In the genomic region with DNA sequence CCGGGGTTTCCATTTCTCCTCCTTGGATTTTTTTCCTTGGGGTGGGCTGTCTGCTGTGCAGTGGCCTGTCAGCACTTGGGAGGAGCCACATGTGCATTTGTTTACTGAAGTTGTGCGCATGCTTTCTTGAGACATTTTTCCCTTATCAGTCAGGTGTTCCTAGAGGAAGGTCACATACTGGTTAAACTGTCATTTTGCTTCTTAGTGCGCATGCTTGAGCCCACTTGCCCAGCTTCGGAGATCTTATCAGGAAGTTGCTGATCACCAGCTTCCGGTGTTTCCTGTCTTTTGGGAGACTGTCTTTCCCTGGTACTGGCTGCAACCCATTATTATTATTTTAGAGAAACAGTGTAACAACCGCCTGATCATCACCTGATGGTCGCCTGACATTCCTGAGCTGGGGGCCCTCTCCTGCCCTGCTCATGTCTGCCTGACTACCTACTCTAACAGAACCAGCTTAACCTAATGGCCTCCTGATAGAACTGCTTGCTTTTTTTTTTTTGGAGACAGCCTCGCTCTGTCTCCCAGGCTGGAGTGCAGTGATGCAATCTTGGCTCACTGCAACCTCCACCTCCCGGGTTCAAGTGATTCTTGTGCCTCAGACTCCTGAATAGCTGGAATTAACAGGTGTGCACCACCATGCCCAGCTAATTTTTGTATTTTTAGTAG, we compare ENCODE assay signal across 12 cellular contexts. TPM values are rescaled to one million over a fixed set of nuclear protein-coding genes. Genes with fewer than 3 reads are reported as not detected.
DNase-seq lines count a peak whose midpoint lies in the region; ATAC-seq and TF ChIP-seq lines count a peak whose summit lies in the region.
"Had no signal": no experiment of that assay in that cellular context is flagged by ENCODE, and none has a peak within 500 bp of the region (broad histone marks: within the 10 kb centered on the region; RNA-seq: fewer than 3 reads in every experiment).

No MANE protein-coding gene starts in this region.

- peaks cover 27% of the 10 kb centered on the region for H3K4me1 Mint-ChIP-seq in CD14-positive monocyte
- peaks cover 32% of the 10 kb centered on the region for H3K4me1 Mint-ChIP-seq in activated CD4-positive, alpha-beta memory T cell treated with anti-CD3 and anti-CD28 coated beads for 36 hours (ENCODE audit: low read depth)

- POLR2A ChIA-PET in activated CD4-positive, alpha-beta memory T cell treated with anti-CD3 and anti-CD28 coated beads for 36 hours (lab: Charles Lee) = no interaction called here

- H3K4me3 ChIP-seq in HL-60 (replicated peaks; ENCODE audit: insufficient read depth, low read length) (peak overlapping the region; percentile 32), hepatocyte (no peak overlapping the region), Karpas-422 (ENCODE audit: low read length) (no peak overlapping the region)

- 50% methylated on average over 9 of the region's 9 CpGs for WGBS in hepatocyte (ENCODE audit: low lambda C conversion rate, missing lambda C conversion rate)

- H3K27ac Mint-ChIP-seq in CD14-positive monocyte = peak overlapping the region in 2 of 7 donors; percentile 59 to 74
- H3K27ac Mint-ChIP-seq in activated CD4-positive, alpha-beta memory T cell treated with anti-CD3 and anti-CD28 coated beads for 36 hours = no peak overlapping the region

- CTCF ChIA-PET in activated CD4-positive, alpha-beta memory T cell treated with anti-CD3 and anti-CD28 coated beads for 36 hours (lab: Charles Lee) = interaction anchor here (0.6 to 1.0 kb wide), 3 partner anchors 31 to 320 kb away, joined by 3 read pairs; no protein-coding TSS in a partner anchor

- peaks cover 0 to 6% (median 0%) of the 10 kb centered on the region in 3 donors for H3K27me3 Mint-ChIP-seq in CD14-positive monocyte (ENCODE audit: low read depth in 3 of 3)
- H3K27me3 Mint-ChIP-seq in activated CD4-positive, alpha-beta memory T cell treated with anti-CD3 and anti-CD28 coated beads for 36 hours = no peaks in the 10 kb centered on the region

- H3K4me2 ChIP-seq in hepatocyte (peak overlapping the region; percentile 25), Karpas-422 (ENCODE audit: low read depth, low read length, poor library complexity, severe bottlenecking) (no peak overlapping the region)

- DNase-seq in CD14-positive monocyte (ENCODE audit: low spot score) (no peak), HL-60 (ENCODE audit: low read depth in 1 of 2, low spot score in 1 of 2) (peak; percentile 80 to 82), hepatocyte (ENCODE audit: low spot score) (peak; percentile 61), Karpas-422 (no peak), RPMI8226 (no peak), posterior vena cava (ENCODE audit: low spot score) (no peak)
- no peak for DNase-seq in activated CD4-positive, alpha-beta memory T cell treated with anti-CD3 and anti-CD28 coated beads for 36 hours
- DNase-seq: Calu3; NCI-H1694; stimulated activated naive CD4-positive, alpha-beta T cell treated with Interleukin-2 at 50 U/mL for 16 hours had no signal

- no peaks in the 10 kb centered on the region for H3K9me3 ChIP-seq in hepatocyte (ENCODE audit: low read depth)
- H3K9me3 ChIP-seq in Karpas-422 (ENCODE audit: low read length) = no peaks in the 10 kb centered on the region

- no peak overlapping the region for H3K9ac ChIP-seq in Karpas-422 (ENCODE audit: low read length)

- peak overlapping the region; percentile 47 for H3K27ac ChIP-seq in HL-60 (replicated peaks)
- peak overlapping the region; percentile 45 for H3K27ac ChIP-seq in hepatocyte
- H3K27ac ChIP-seq in Karpas-422 (ENCODE audit: low read length) = no peak overlapping the region

- TF ChIP-seq CTCF in CD14-positive monocyte (IDR thresholded peaks at IDR 0.05) = no peak
- no peak for TF ChIP-seq CTCF in HL-60 (IDR thresholded peaks at IDR 0.05; ENCODE audit: insufficient read depth, low read length)
- no peak for TF ChIP-seq CTCF in hepatocyte (IDR thresholded peaks at IDR 0.05; ENCODE audit: poor library complexity)

- H3K27me3 ChIP-seq in HL-60 (ENCODE audit: insufficient read depth, poor library complexity, severe bottlenecking) = no peaks in the 10 kb centered on the region
- H3K27me3 ChIP-seq in hepatocyte = no peaks in the 10 kb centered on the region
- H3K27me3 ChIP-seq in Karpas-422 (ENCODE audit: low read length) = no peaks in the 10 kb centered on the region

- H3K36me3 ChIP-seq in hepatocyte (replicated peaks; ENCODE audit: insufficient read depth, low read depth) = no peaks in the 10 kb centered on the region
- no peaks in the 10 kb centered on the region for H3K36me3 ChIP-seq in Karpas-422 (ENCODE audit: insufficient read depth, low read length)

- peaks cover 0 to 8% (median 0%) of the 10 kb centered on the region in 7 donors for H3K9me3 Mint-ChIP-seq in CD14-positive monocyte
- H3K9me3 Mint-ChIP-seq in activated CD4-positive, alpha-beta memory T cell treated with anti-CD3 and anti-CD28 coated beads for 36 hours = no peaks in the 10 kb centered on the region

- H3K9me2 ChIP-seq in hepatocyte (replicated peaks; ENCODE audit: insufficient read depth) (no peaks in the 10 kb centered on the region), Karpas-422 (replicated peaks; ENCODE audit: insufficient read depth, low read length) (no peaks in the 10 kb centered on the region)

- intact Hi-C loops in CD14-positive monocyte (cut with micrococcal nuclease) (no loop called here), posterior vena cava (cut with DNase I) (no loop called here)
- intact Hi-C loops in activated CD4-positive, alpha-beta memory T cell treated with anti-CD3 and anti-CD28 coated beads for 36 hours (cut with micrococcal nuclease) = no loop called here

- H2AFZ ChIP-seq in hepatocyte (no peak overlapping the region), Karpas-422 (ENCODE audit: low read length) (no peak overlapping the region)

- peaks cover 70% of the 10 kb centered on the region for H3K79me2 ChIP-seq in hepatocyte
- H3K79me2 ChIP-seq in Karpas-422 (ENCODE audit: low read length) = peaks cover 90% of the 10 kb centered on the region

- no peak for ATAC-seq in HG02938 (IDR thresholded peaks at IDR 0.05; ENCODE audit: unreplicated experiment)

- peak overlapping the region; percentile 42 to 53 for H3K4me3 Mint-ChIP-seq in CD14-positive monocyte
- H3K4me3 Mint-ChIP-seq in activated CD4-positive, alpha-beta memory T cell treated with anti-CD3 and anti-CD28 coated beads for 36 hours = peak overlapping the region; percentile 23

- H3K36me3 Mint-ChIP-seq in CD14-positive monocyte = peaks cover 0 to 4% of the 10 kb centered on the region in 2 donors
- H3K36me3 Mint-ChIP-seq in activated CD4-positive, alpha-beta memory T cell treated with anti-CD3 and anti-CD28 coated beads for 36 hours = no peaks in the 10 kb centered on the region

- H3K4me1 ChIP-seq in hepatocyte (ENCODE audit: insufficient read depth) (peaks cover 7% of the 10 kb centered on the region), Karpas-422 (ENCODE audit: low read length) (peaks cover under 1% of the 10 kb centered on the region; the same call in 1 of the 2 replicates)

- H4K20me1 ChIP-seq in hepatocyte (ENCODE audit: insufficient read depth, poor library complexity, severe bottlenecking) = peaks cover 3% of the 10 kb centered on the region
- H4K20me1 ChIP-seq in Karpas-422 (ENCODE audit: insufficient read depth, low read depth, low read length) = peaks cover 22% of the 10 kb centered on the region

RNA-seq across cellular contexts. Expression of a gene that starts 0.4 kb away (rescaled TPM):
- polyA plus RNA-seq in CD14-positive monocyte (under 1 TPM; 0.05 to 0.06 TPM), hepatocyte (4.6 and 4.9 TPM in 2 replicates)
- total RNA-seq in activated CD4-positive, alpha-beta memory T cell treated with anti-CD3 and anti-CD28 coated beads for 36 hours = not detected
- total RNA-seq in hepatocyte (1.7 and 2.2 TPM in 2 replicates), posterior vena cava (under 1 TPM; 0.05 to 0.14 TPM)
- not detected in 2 replicates for total RNA-seq in Karpas-422 (2014; rRNA removed; shearing (Covaris generic); ENCODE audit: low replicate concordance)
- total RNA-seq: Calu3, epithelial cell of proximal tubule had no signal

RNA-seq across cellular contexts. Expression of a gene that starts 18.3 kb away (rescaled TPM):
- polyA plus RNA-seq in CD14-positive monocyte (1 to 10 TPM; 1.4 to 3.4 TPM), hepatocyte (9.3 and 12.3 TPM in 2 replicates)
- 1 to 10 TPM; 7.2 to 9.5 TPM for total RNA-seq in activated CD4-positive, alpha-beta memory T cell treated with anti-CD3 and anti-CD28 coated beads for 36 hours
- total RNA-seq in hepatocyte (16.0 and 18.2 TPM in 2 replicates), posterior vena cava (10 to 100 TPM in 1 of 2 donors, 1 to 10 TPM in 1; 9.2 to 11.8 TPM)
- total RNA-seq in Karpas-422 (2014; rRNA removed; shearing (Covaris generic); ENCODE audit: low replicate concordance) = 6.9 and 8.9 TPM in 2 replicates

Comparison
In these comparisons a context has a peak if more than half of its experiments do, and no peak if none do; other contexts are left out.
1. DNase-seq: peak in HL-60 (2 of 2) and hepatocyte (single experiment); none in CD14-positive monocyte (single experiment), activated CD4-positive, alpha-beta memory T cell treated with anti-CD3 and anti-CD28 coated beads for 36 hours (single experiment), Karpas-422 (single experiment), RPMI8226 (single experiment) and posterior vena cava (single experiment).